1 cellular context compared by ENCODE assay signal in genomic region chr12:76539727-76540126, GRCh38.
TF ChIP-seq lines count a peak whose summit lies in the region.

No MANE protein-coding gene starts in this region.

TF ChIP-seq in GM23338, 12 proteins besides CTCF, POLR2A, EP300 and RAD21 (continued from another document):
- TF ChIP-seq ZNF462 (CRISPR knock-in tag; IDR thresholded peaks at IDR 0.05) (no peak), ZNF331 (CRISPR knock-in tag; IDR thresholded peaks at IDR 0.05; ENCODE audit: low read depth) (no peak), POLR2AphosphoS5 (IDR thresholded peaks at IDR 0.05; ENCODE audit: low read depth) (no peak), EZH2 (IDR thresholded peaks at IDR 0.05; ENCODE audit: low read depth, unreplicated experiment) (no peak), ZNF114 (CRISPR knock-in tag; IDR thresholded peaks at IDR 0.05) (no peak), CREB1 (CRISPR knock-in tag; IDR thresholded peaks at IDR 0.05; ENCODE audit: low read depth) (no peak), NANOG (IDR thresholded peaks at IDR 0.05; ENCODE audit: borderline replicate concordance) (no peak), ETS1 (IDR thresholded peaks at IDR 0.05) (no peak), REST (IDR thresholded peaks at IDR 0.05; ENCODE audit: unreplicated experiment) (no peak), STAT1 (IDR thresholded peaks at IDR 0.05; ENCODE audit: unreplicated experiment) (no peak), EZH2phosphoT487 (IDR thresholded peaks at IDR 0.05; ENCODE audit: unreplicated experiment) (no peak)
